ENCODE assay signal across 8 cellular contexts in the genomic region with DNA sequence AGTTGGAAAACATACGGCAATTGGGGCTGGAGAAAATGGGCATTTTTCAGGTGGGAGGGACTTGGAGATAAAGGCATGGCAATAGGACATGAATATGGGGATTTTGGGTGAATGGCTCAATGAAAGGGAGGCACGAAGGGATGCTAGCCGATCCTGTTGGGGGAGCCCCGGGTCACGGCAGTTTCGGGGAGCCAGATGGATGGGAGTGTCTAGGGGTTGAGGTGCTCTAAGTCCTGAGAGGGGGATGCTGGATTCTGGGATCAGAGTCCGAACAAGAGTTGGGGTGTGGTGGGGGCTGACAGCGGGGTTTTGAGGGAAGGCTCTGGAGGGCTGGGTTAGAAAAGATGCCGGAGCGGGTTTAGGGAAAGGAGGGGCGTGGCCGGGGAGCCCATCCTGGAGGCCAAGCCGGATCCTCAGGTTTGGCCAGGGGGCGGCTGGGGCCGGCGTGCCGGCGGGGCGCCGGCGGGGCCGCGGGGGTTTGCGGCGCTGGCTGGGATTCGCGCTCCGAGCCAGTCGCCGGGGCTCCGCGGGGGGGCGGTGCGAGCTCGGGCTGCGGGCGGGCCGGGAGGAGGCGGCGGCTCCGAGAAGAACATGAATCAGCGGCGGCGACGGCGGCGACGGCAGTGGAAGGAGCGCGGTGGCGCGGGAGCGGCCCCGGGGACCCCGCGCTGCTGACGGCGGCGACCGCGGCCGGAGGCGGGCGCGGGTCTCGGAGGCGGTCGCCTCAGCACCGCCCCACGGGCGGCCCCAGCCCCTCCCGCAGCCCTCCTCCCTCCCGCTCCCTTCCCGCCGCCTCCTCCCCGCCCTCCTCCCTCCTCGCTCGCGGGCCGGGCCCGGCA. TPM values are rescaled to one million over a fixed set of nuclear protein-coding genes. Genes with fewer than 3 reads are reported as not detected.
DNase-seq lines count a peak whose midpoint lies in the region; ATAC-seq, FAIRE-seq and TF ChIP-seq lines count a peak whose summit lies in the region.

TYRO3 (plus strand) TSS at position 813 of the 839 bp plus-strand sequence. CDS start 46 bp downstream, outside the sequence.

- H3K4me3 ChIP-seq in body of pancreas, result peak within 1 kb of the TSS; percentile 2 to 24
- H3K4me3 ChIP-seq in iPS-20b (ENCODE audit: low read length), result peak within 1 kb of the TSS; percentile 91
- H3K4me3 ChIP-seq in skeletal muscle satellite cell (ENCODE audit: low read length), result peak within 1 kb of the TSS; percentile 73

- H3K27ac ChIP-seq in body of pancreas, result peak within 1 kb of the TSS in 3 of 4 donors; percentile 9 to 33 (median 27)
- peak within 1 kb of the TSS; percentile 40 for H3K27ac ChIP-seq in iPS-20b (ENCODE audit: low read length)

- 1 to 2% methylated on average over 11 to 52 of the region's 81 CpGs for WGBS in body of pancreas, 2 donors

- no peak for TF ChIP-seq POLR2A in body of pancreas (IDR thresholded peaks at IDR 0.05)

- peak; percentile 22 for DNase-seq in COR-L47 (lab: John Stamatoyannopoulos, UW)
- DNase-seq in HTR-8/SVneo (ENCODE audit: insufficient read length, low spot score), result peak; percentile 44
- DNase-seq in UCSD-AML1 (lab: John Stamatoyannopoulos, UW; ENCODE audit: unreplicated experiment), result peak; percentile 64
- peak; percentile 52 to 72 (median 64) for DNase-seq in body of pancreas

- peak within 1 kb of the TSS; percentile 95 for H3K4me2 ChIP-seq in skeletal muscle satellite cell (ENCODE audit: low read length)

- H3K9ac ChIP-seq in iPS-20b (ENCODE audit: low read depth, low read length) (peak within 1 kb of the TSS; percentile 87; the same call in 1 of the 2 replicates), skeletal muscle satellite cell (ENCODE audit: low read depth, low read length) (peak within 1 kb of the TSS; percentile 63)

- peak; percentile 67 for FAIRE-seq in HTR-8/SVneo (lab: Jason Lieb, UNC)

- no peak for TF ChIP-seq CTCF in body of pancreas (IDR thresholded peaks at IDR 0.05)

- no peaks in the 10 kb centered on the region for H3K27me3 ChIP-seq in body of pancreas
- H3K27me3 ChIP-seq in iPS-20b (ENCODE audit: insufficient read depth, low read length), result peaks cover 8% of the 10 kb centered on the region; the same call in 1 of the 2 replicates
- no peaks in the 10 kb centered on the region for H3K27me3 ChIP-seq in skeletal muscle satellite cell (ENCODE audit: control insufficient read depth, insufficient read depth, low read length)

- H3K36me3 ChIP-seq in body of pancreas (replicated peaks in 1 of 2; ENCODE audit: insufficient read depth in 1 of 2, low read depth in 2 of 2) (no peaks in the 10 kb centered on the region), iPS-20b (ENCODE audit: insufficient read depth, low read depth, low read length) (peaks cover 17% of the 10 kb centered on the region), skeletal muscle satellite cell (ENCODE audit: insufficient read depth, low read length) (no peaks in the 10 kb centered on the region)

- no peaks in the 10 kb centered on the region for H3K9me3 ChIP-seq in body of pancreas
- H3K9me3 ChIP-seq in iPS-20b (ENCODE audit: insufficient read depth, low read depth, low read length), result no peaks in the 10 kb centered on the region
- no peaks in the 10 kb centered on the region for H3K9me3 ChIP-seq in skeletal muscle satellite cell (replicated peaks; ENCODE audit: low read length)

- H3K4me1 ChIP-seq in body of pancreas (peaks cover 25% of the 10 kb centered on the region), iPS-20b (ENCODE audit: insufficient read depth, low read length) (peaks cover 39% of the 10 kb centered on the region), skeletal muscle satellite cell (ENCODE audit: control insufficient read depth, insufficient read depth, low read length) (peaks cover 33% of the 10 kb centered on the region)

- peak; percentile 80 for ATAC-seq in body of pancreas
- no peak for ATAC-seq in GM19397 (IDR thresholded peaks at IDR 0.05; ENCODE audit: unreplicated experiment)
- ATAC-seq in HG03442 (IDR thresholded peaks at IDR 0.05; ENCODE audit: unreplicated experiment), result no peak

- intact Hi-C loops in body of pancreas (cut with DNase I), result no loop called here

RNA-seq across cellular contexts. Expression of gene TYRO3, which starts in this region (rescaled TPM):
- total RNA-seq in body of pancreas, result 10 to 100 TPM; 10.9 to 12.5 TPM
- 5.3 and 5.9 TPM in 2 replicates for total RNA-seq in skeletal muscle satellite cell (2012; rRNA removed)

Comparison
In these comparisons a context has a peak if more than half of its experiments do, and no peak if none do; other contexts are left out.
1. H3K4me3 ChIP-seq: peak in every context shown above with its lines; median percentile 91 in iPS-20b; 73 in skeletal muscle satellite cell; 13 in body of pancreas.